ENCODE assay signal across 8 cellular contexts in genomic region chr1:115976062-115976899, GRCh38. TPM values are rescaled to one million over a fixed set of nuclear protein-coding genes. Genes with fewer than 3 reads are reported as not detected.
A peak's percentile ranks its signal among the peaks of the same experiment; 100 is the strongest.
DNase-seq lines count a peak whose midpoint lies in the region; ATAC-seq, FAIRE-seq and TF ChIP-seq lines count a peak whose summit lies in the region.

SLC22A15 (plus strand) TSS chr1:115976513; CDS start chr1:115976628, 115 bp downstream.

- ATAC-seq in GM19351 (IDR thresholded peaks at IDR 0.05; ENCODE audit: unreplicated experiment) = peak; percentile 90
- peak; percentile 91 for ATAC-seq in HG03432 (IDR thresholded peaks at IDR 0.05; ENCODE audit: unreplicated experiment)
- peak; percentile 78 to 92 (median 84) for ATAC-seq in heart right ventricle
- peak; percentile 79 to 85 (median 81) for ATAC-seq in pancreas

- WGBS in heart right ventricle, 2 donors = 1 to 2% methylated on average over 67 to 87 of the region's 87 CpGs
- 1 to 2% methylated on average over 68 to 87 of the region's 87 CpGs for WGBS in pancreas, 2 donors

- H3K9me3 ChIP-seq in heart right ventricle = no peaks in the 10 kb centered on the region
- no peaks in the 10 kb centered on the region for H3K9me3 ChIP-seq in pancreas

- FAIRE-seq in pancreas (lab: Jason Lieb, UNC) = no peak

- peak within 1 kb of the TSS; percentile 70 to 91 (median 85) for H3K27ac ChIP-seq in heart right ventricle
- H3K27ac ChIP-seq in pancreas = peak within 1 kb of the TSS; percentile 63 to 77 (median 66)

- H3K27me3 ChIP-seq in heart right ventricle (peaks cover 0 to 8% (median 0%) of the 10 kb centered on the region in 7 donors), pancreas (no peaks in the 10 kb centered on the region)

- H3K4me1 ChIP-seq in heart right ventricle (peaks cover 0 to 41% (median 6%) of the 10 kb centered on the region in 9 donors), pancreas (peaks cover 0 to 4% (median 0%) of the 10 kb centered on the region in 3 donors)

- no peaks in the 10 kb centered on the region for H3K36me3 ChIP-seq in heart right ventricle
- no peaks in the 10 kb centered on the region for H3K36me3 ChIP-seq in pancreas

- in situ Hi-C loops in Caki2 (cut with HindIII; ENCODE audit: low pct_unique_long_range_greater_than_20kb, low sequenced_read_pairs) = no loop called here

- DNase-seq in Caki2 (ENCODE audit: low read depth) (peak; percentile 65), RKO (ENCODE audit: low spot score) (peak; percentile 78), amniotic epithelial cell (ENCODE audit: low read depth) (peak; percentile 34), heart right ventricle (peak; percentile 58 to 72), pancreas (peak; percentile 47 to 84 (median 64)), NCI-H1092 (lab: John Stamatoyannopoulos, UW) (no peak)

- intact Hi-C loops in heart right ventricle (cut with DNase I) = loop anchor here in 3 of 10 donors (5.0 kb wide), 2 partner anchors 164 to 169 kb away; no protein-coding TSS in a partner anchor
- intact Hi-C loops in pancreas (cut with DNase I) = no loop called here

- TF ChIP-seq CTCF in heart right ventricle (IDR thresholded peaks at IDR 0.05) = no peak
- TF ChIP-seq CTCF in pancreas (IDR thresholded peaks at IDR 0.05) = no peak

- H3K4me3 ChIP-seq in heart right ventricle (peak within 1 kb of the TSS; percentile 61 to 84 (median 72)), pancreas (peak within 1 kb of the TSS; percentile 42 to 82 (median 59))

RNA-seq across cellular contexts. Expression of gene SLC22A15, which starts in this region (rescaled TPM):
- total RNA-seq in Caki2 (2014; rRNA removed; shearing (Covaris generic); ENCODE audit: low replicate concordance) = 1.5 and 4.2 TPM in 2 replicates
- total RNA-seq in heart right ventricle (10 to 100 TPM in 2 of 10 donors, 1 to 10 TPM in 8; 5.7 to 13.1 (median 7.9) TPM), pancreas (1 to 10 TPM; 2.2 to 4.9 (median 3.3) TPM)
- polyA plus RNA-seq in heart right ventricle (1 to 10 TPM in 1 of 2 donors, under 1 TPM in 1; 0.97 to 6.7 TPM), pancreas (1 to 10 TPM; 1.5 to 4.0 TPM)
